In genomic region chr2:28626376-28626775, GRCh38 we compare ENCODE assay signal across 14 cellular contexts.
DNase-seq lines count a peak whose midpoint lies in the region; ATAC-seq and TF ChIP-seq lines count a peak whose summit lies in the region.
"Had no signal": no experiment of that assay in that cellular context is flagged by ENCODE, and none has a peak within 500 bp of the region (broad histone marks: within the 10 kb centered on the region; RNA-seq: fewer than 3 reads in every experiment).

No MANE protein-coding gene starts in this region.

- peaks cover 0 to 3% (median 0%) of the 10 kb centered on the region in 9 donors for H3K36me3 ChIP-seq in heart right ventricle
- no peaks in the 10 kb centered on the region for H3K36me3 ChIP-seq in esophagus squamous epithelium
- no peaks in the 10 kb centered on the region for H3K36me3 ChIP-seq in parathyroid adenoma (ENCODE audit: control insufficient read depth, insufficient read depth, low read length)
- H3K36me3 ChIP-seq in urinary bladder (ENCODE audit: insufficient read depth), result no peaks in the 10 kb centered on the region

- no peak overlapping the region for H3K4me2 ChIP-seq in parathyroid adenoma (ENCODE audit: low read length)
- H3K4me2 ChIP-seq: GM23338 had no signal

- TF ChIP-seq CTCF in heart right ventricle (IDR thresholded peaks at IDR 0.05), result no peak
- TF ChIP-seq CTCF in esophagus squamous epithelium (IDR thresholded peaks at IDR 0.05), result no peak
- TF ChIP-seq CTCF in parathyroid adenoma (IDR thresholded peaks at IDR 0.05), result no peak

- H3K4me3 ChIP-seq in heart right ventricle (no peak overlapping the region), esophagus squamous epithelium (no peak overlapping the region), parathyroid adenoma (ENCODE audit: low read depth, low read length) (no peak overlapping the region), urinary bladder (ENCODE audit: low read depth, low read length) (no peak overlapping the region)
- H3K4me3 ChIP-seq: GM12878, GM23338 had no signal

- no peak overlapping the region for H2AFZ ChIP-seq in parathyroid adenoma

- intact Hi-C loops in heart right ventricle (cut with DNase I), result loop anchor here in 3 of 10 donors (5.0 to 10.0 kb wide), 2 partner anchors 36 to 128 kb away; partner anchors contain the start of gene PPP1CB (in 2 of the 3)
- intact Hi-C loops in left cardiac atrium (cut with DNase I), result no loop called here
- intact Hi-C loops in esophagus squamous epithelium (cut with DNase I), result no loop called here

- H3K27me3 ChIP-seq in heart right ventricle (no peaks in the 10 kb centered on the region), esophagus squamous epithelium (no peaks in the 10 kb centered on the region), parathyroid adenoma (ENCODE audit: control insufficient read depth, insufficient read depth, low read length) (no peaks in the 10 kb centered on the region)

- ATAC-seq in heart right ventricle, result no peak
- no peak for ATAC-seq in left cardiac atrium
- ATAC-seq: GM12878, GM23338, WTC11 had no signal

- H3K79me2 ChIP-seq in parathyroid adenoma, result no peaks in the 10 kb centered on the region

- in situ Hi-C loops in G401 (cut with HindIII; ENCODE audit: low sequenced_read_pairs), result no loop called here

- H3K9ac ChIP-seq in parathyroid adenoma, result no peak overlapping the region

- DNase-seq in heart right ventricle (no peak), left cardiac atrium (no peak), esophagus squamous epithelium (lab: John Stamatoyannopoulos, UW) (no peak), NCI-H446 treated with DMSO at 0.1 percent for 48 hours (lab: John Stamatoyannopoulos, UW) (no peak), G401 (ENCODE audit: low spot score) (no peak), NCI-H1048 (lab: John Stamatoyannopoulos, UW) (no peak)
- DNase-seq: DND-41; naive B cell; NK-92 treated with Interleukin-12 subunit alpha and Interleukin-12 subunit beta, amount 100 ng/mL, for 24 hours had no signal

- H3K27ac ChIP-seq in heart right ventricle (peak overlapping the region; percentile 4 to 91 (median 87)), esophagus squamous epithelium (peak overlapping the region; percentile 83 to 96 (median 92)), parathyroid adenoma (peak overlapping the region; percentile 51), urinary bladder (ENCODE audit: low read depth) (peak overlapping the region; percentile 75)

- peaks cover 21 to 64% (median 50%) of the 10 kb centered on the region in 9 donors for H3K4me1 ChIP-seq in heart right ventricle
- peaks cover 23 to 71% (median 45%) of the 10 kb centered on the region in 3 donors for H3K4me1 ChIP-seq in esophagus squamous epithelium
- peaks cover 32% of the 10 kb centered on the region for H3K4me1 ChIP-seq in parathyroid adenoma
- no peaks in the 10 kb centered on the region for H3K4me1 ChIP-seq in urinary bladder (ENCODE audit: insufficient read depth)

- no peak for TF ChIP-seq POLR2A in esophagus squamous epithelium (IDR thresholded peaks at IDR 0.05)

- WGBS in heart right ventricle, 2 donors, result 97% methylated on average over 4 to 5 of the region's 5 CpGs
- 80% methylated on average over 1 of the region's 5 CpGs; no CpG with 5 or more reads in 1 of the 2 donors for WGBS in esophagus squamous epithelium, 2 donors
- WGBS in urinary bladder, result 97% methylated on average over 5 of the region's 5 CpGs

- no peaks in the 10 kb centered on the region for H3K9me3 ChIP-seq in heart right ventricle
- no peaks in the 10 kb centered on the region for H3K9me3 ChIP-seq in esophagus squamous epithelium
- no peaks in the 10 kb centered on the region for H3K9me3 ChIP-seq in parathyroid adenoma (ENCODE audit: control insufficient read depth, low read length)
